ENCODE assay signal across 24 cellular contexts in genomic region chr10:118566911-118567310, GRCh38. TPM values are rescaled to one million over a fixed set of nuclear protein-coding genes. Genes with fewer than 3 reads are reported as not detected.
DNase-seq lines count a peak whose midpoint lies in the region; ATAC-seq, FAIRE-seq and TF ChIP-seq lines count a peak whose summit lies in the region.
"Had no signal": no experiment of that assay in that cellular context is flagged by ENCODE, and none has a peak within 500 bp of the region (broad histone marks: within the 10 kb centered on the region; RNA-seq: fewer than 3 reads in every experiment).

No MANE protein-coding gene starts in this region.

- H3K27me3 Mint-ChIP-seq in activated CD4-positive, alpha-beta T cell treated with anti-CD3 and anti-CD28 coated beads, Interleukin-2, amount 10 ng/mL, durations not matched to agents 24 days and 14 days = peaks cover 16% of the 10 kb centered on the region
- H3K27me3 Mint-ChIP-seq in CD4-positive, alpha-beta T cell = peaks cover 6% of the 10 kb centered on the region

- POLR2A ChIA-PET in CD4-positive, alpha-beta T cell (lab: Charles Lee) = no interaction called here

- peak; percentile 77 for FAIRE-seq in bronchial epithelial cell (lab: Jason Lieb, UNC)
- FAIRE-seq: A549, D721Med, G401.6, GM12891 had no signal

- DNase-seq in activated CD4-positive, alpha-beta T cell treated with anti-CD3 and anti-CD28 coated beads, Interleukin-2, amount 10 ng/mL, durations not matched to agents 24 days and 14 days = peak; percentile 43
- no peak for DNase-seq in activated CD4-positive, alpha-beta T cell treated with anti-CD3 and anti-CD28 coated beads for 1 hour
- DNase-seq in CD4-positive, alpha-beta T cell = no peak
- DNase-seq in bronchial epithelial cell (ENCODE audit: low read depth) = no peak
- DNase-seq in lung (ENCODE audit: low spot score) = peak; percentile 9
- DNase-seq in stomach = no peak
- DNase-seq in AG20443 (ENCODE audit: low spot score) = no peak
- DNase-seq in NCI-H128 (lab: John Stamatoyannopoulos, UW; ENCODE audit: unreplicated experiment) = no peak
- DNase-seq: BE2C; C1 segment of cervical spinal cord; Caco-2; Calu3; CD4-positive, CD25-positive, alpha-beta regulatory T cell; CD8-positive, alpha-beta T cell; DMS79 treated with DMSO at 0.1 percent for 48 hours; GF-D8 had no signal

- intact Hi-C loops in activated CD4-positive, alpha-beta T cell treated with anti-CD3 and anti-CD28 coated beads, Interleukin-2, amount 10 ng/mL, durations not matched to agents 24 days and 14 days (cut with micrococcal nuclease) = loop anchor here (5.0 kb wide), 1 partner anchor 460 kb away; the partner anchor contains the start of gene NANOS1
- intact Hi-C loops in CD4-positive, alpha-beta T cell (cut with DNase I, micrococcal nuclease) = loop anchor here in 1 of 2 experiments (5.0 kb wide), 1 partner anchor 465 kb away; no protein-coding TSS in a partner anchor
- intact Hi-C loops in stomach (cut with DNase I; ENCODE audit: low total_unique reads) = loop anchor here (5.0 kb wide), 1 partner anchor 145 kb away; no protein-coding TSS in a partner anchor

- CTCF ChIA-PET in CD4-positive, alpha-beta T cell (lab: Charles Lee) = interaction anchor here (1.0 to 2.6 kb wide), 2 partner anchors 10 to 154 kb away, joined by 3 to 13 read pairs; no protein-coding TSS in a partner anchor

- H3K36me3 ChIP-seq in bronchial epithelial cell (ENCODE audit: control insufficient read depth, insufficient read depth, low read length) (no peaks in the 10 kb centered on the region), lung (ENCODE audit: control insufficient read depth in 2 of 2, insufficient read depth in 2 of 2, low read length in 2 of 2) (no peaks in the 10 kb centered on the region), stomach (no peaks in the 10 kb centered on the region)
- H3K36me3 ChIP-seq: BE2C, BLaER1 had no signal

- H3K27me3 ChIP-seq in CD4-positive, alpha-beta T cell (ENCODE audit: control insufficient read depth, insufficient read depth, low read length) = no peaks in the 10 kb centered on the region
- H3K27me3 ChIP-seq in bronchial epithelial cell (ENCODE audit: control insufficient read depth, insufficient read depth, low read length) (no peaks in the 10 kb centered on the region), lung (ENCODE audit: control insufficient read depth, insufficient read depth) (no peaks in the 10 kb centered on the region), stomach (peaks cover 0 to 7% (median 0%) of the 10 kb centered on the region in 3 donors)
- H3K27me3 ChIP-seq: BE2C, BLaER1 had no signal

- no peaks in the 10 kb centered on the region for H3K9me3 ChIP-seq in CD4-positive, alpha-beta T cell (ENCODE audit: control insufficient read depth, low read length)
- H3K9me3 ChIP-seq in lung (ENCODE audit: control insufficient read depth in 2 of 2, insufficient read depth in 1 of 2, low read length in 1 of 2) (peaks cover 0 to 2% of the 10 kb centered on the region in 2 donors), stomach (no peaks in the 10 kb centered on the region)
- H3K9me3 ChIP-seq: A549, BE2C, Caco-2 had no signal

- no peak for ATAC-seq in CD4-positive, alpha-beta T cell (ENCODE audit: poor library complexity)
- no peak for ATAC-seq in lung (ENCODE audit: insufficient read depth, low FRiP score)
- ATAC-seq: A549; CD8-positive, alpha-beta T cell had no signal

- TF ChIP-seq EP300 in stomach (IDR thresholded peaks at IDR 0.05) = no peak

- H3K4me3 Mint-ChIP-seq in activated CD4-positive, alpha-beta T cell treated with anti-CD3 and anti-CD28 coated beads, Interleukin-2, amount 10 ng/mL, durations not matched to agents 24 days and 14 days = no peak overlapping the region
- H3K4me3 Mint-ChIP-seq in CD4-positive, alpha-beta T cell = peak overlapping the region; percentile 3
- H3K4me3 Mint-ChIP-seq: CD14-positive monocyte; CD4-positive, CD25-positive, alpha-beta regulatory T cell; CD8-positive, alpha-beta T cell had no signal

- no peaks in the 10 kb centered on the region for H3K36me3 Mint-ChIP-seq in activated CD4-positive, alpha-beta T cell treated with anti-CD3 and anti-CD28 coated beads, Interleukin-2, amount 10 ng/mL, durations not matched to agents 24 days and 14 days (ENCODE audit: low read depth)
- no peaks in the 10 kb centered on the region for H3K36me3 Mint-ChIP-seq in CD4-positive, alpha-beta T cell (ENCODE audit: low read depth)
- H3K36me3 Mint-ChIP-seq: CD14-positive monocyte; CD4-positive, CD25-positive, alpha-beta regulatory T cell; CD8-positive, alpha-beta T cell had no signal

- H3K4me1 ChIP-seq in lung (ENCODE audit: control insufficient read depth in 2 of 2, insufficient read depth in 2 of 2, low read length in 2 of 2) (no peaks in the 10 kb centered on the region), stomach (peaks cover 0 to 42% (median 31%) of the 10 kb centered on the region in 4 donors)
- H3K4me1 ChIP-seq: A549, BLaER1, Caco-2 had no signal

- no peak for TF ChIP-seq POLR2A in stomach (IDR thresholded peaks at IDR 0.05)

- H3K4me1 Mint-ChIP-seq in activated CD4-positive, alpha-beta T cell treated with anti-CD3 and anti-CD28 coated beads, Interleukin-2, amount 10 ng/mL, durations not matched to agents 24 days and 14 days = no peaks in the 10 kb centered on the region
- H3K4me1 Mint-ChIP-seq in CD4-positive, alpha-beta T cell (ENCODE audit: low read depth) = peaks cover 13% of the 10 kb centered on the region

- H3K9me3 Mint-ChIP-seq in activated CD4-positive, alpha-beta T cell treated with anti-CD3 and anti-CD28 coated beads, Interleukin-2, amount 10 ng/mL, durations not matched to agents 24 days and 14 days = no peaks in the 10 kb centered on the region
- H3K9me3 Mint-ChIP-seq in CD4-positive, alpha-beta T cell = no peaks in the 10 kb centered on the region

- 86 to 89% methylated on average over 8 of the region's 8 CpGs for WGBS in lung, 2 donors
- WGBS in stomach, 5 donors = 71 to 84% (median 83%) methylated on average over 8 of the region's 8 CpGs

- H3K27ac ChIP-seq in CD4-positive, alpha-beta T cell (ENCODE audit: low read depth, low read length) = no peak overlapping the region
- H3K27ac ChIP-seq in lung (ENCODE audit: low read depth in 1 of 2, low read length in 1 of 2) (no peak overlapping the region), stomach (no peak overlapping the region)
- H3K27ac ChIP-seq: 22Rv1, A549, BLaER1 had no signal

- H3K4me3 ChIP-seq in bronchial epithelial cell (ENCODE audit: low read depth, low read length) (no peak overlapping the region), lung (no peak overlapping the region), stomach (no peak overlapping the region)
- H3K4me3 ChIP-seq: A549, BLaER1 had no signal

- H3K27ac Mint-ChIP-seq in activated CD4-positive, alpha-beta T cell treated with anti-CD3 and anti-CD28 coated beads, Interleukin-2, amount 10 ng/mL, durations not matched to agents 24 days and 14 days = no peak overlapping the region
- H3K27ac Mint-ChIP-seq in CD4-positive, alpha-beta T cell = no peak overlapping the region
- H3K27ac Mint-ChIP-seq: CD14-positive monocyte; CD8-positive, alpha-beta T cell had no signal

- no peak for TF ChIP-seq CTCF in CD4-positive, alpha-beta T cell (IDR thresholded peaks at IDR 0.05)
- TF ChIP-seq CTCF in bronchial epithelial cell (IDR thresholded peaks at IDR 0.05; ENCODE audit: insufficient read depth, low read length, severe bottlenecking) (no peak), lung (IDR thresholded peaks at IDR 0.05; ENCODE audit: control extremely low read depth, extremely low read depth) (no peak), stomach (IDR thresholded peaks at IDR 0.05) (no peak)

RNA-seq across cellular contexts. Expression of gene PRLHR, which starts 28.5 kb away (rescaled TPM):
- not detected in 2 replicates for total RNA-seq in activated CD4-positive, alpha-beta T cell treated with anti-CD3 and anti-CD28 coated beads, Interleukin-2, amount 10 ng/mL, durations not matched to agents 24 days and 14 days
- not detected for total RNA-seq in CD4-positive, alpha-beta T cell
- not detected in 2 replicates for total RNA-seq in bronchial epithelial cell
- not detected for total RNA-seq in lung
- polyA plus RNA-seq in lung = not detected
- total RNA-seq in stomach = under 1 TPM in 3 of 5 donors, not detected in 2; under 0.01 to 0.43 (median 0.37) TPM
- under 1 TPM in 1 of 3 donors, not detected in 2; 0.05 TPM for polyA plus RNA-seq in stomach
- total RNA-seq: A172; Caco-2; Calu3; CD4-positive, CD25-positive, alpha-beta regulatory T cell; CD8-positive, alpha-beta T cell had no signal
- polyA plus RNA-seq: A549; CD14-positive monocyte; CD4-positive, CD25-positive, alpha-beta regulatory T cell had no signal

Comparison
In these comparisons a context has a peak if more than half of its experiments do, and no peak if none do; other contexts are left out.
1. DNase-seq: peak in activated CD4-positive, alpha-beta T cell treated with anti-CD3 and anti-CD28 coated beads, Interleukin-2, amount 10 ng/mL, durations not matched to agents 24 days and 14 days (single experiment) and lung (single experiment); none in activated CD4-positive, alpha-beta T cell treated with anti-CD3 and anti-CD28 coated beads for 1 hour (single experiment), CD4-positive, alpha-beta T cell (0 of 10), bronchial epithelial cell (single experiment), stomach (single experiment), AG20443 (single experiment) and NCI-H128 (single experiment).